In the genomic region with DNA sequence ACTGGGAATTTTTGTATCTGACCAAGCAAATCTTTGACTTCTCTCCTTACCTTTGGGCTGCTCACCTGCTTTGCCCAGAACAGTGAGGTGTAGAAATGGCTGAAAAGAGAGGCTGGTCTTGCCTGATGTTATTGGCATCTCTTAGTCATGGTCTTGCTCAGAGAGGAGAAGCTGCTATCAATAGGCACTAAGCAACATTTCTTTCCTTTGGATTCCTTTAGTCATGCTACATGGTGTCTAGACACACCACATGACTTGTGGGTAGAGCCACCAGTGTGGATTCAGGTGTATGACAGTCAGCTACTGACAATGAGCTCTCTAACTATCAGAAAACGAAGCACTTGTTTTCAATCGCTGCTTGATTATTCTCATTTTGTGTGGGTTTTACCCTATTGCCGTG, we compare ENCODE assay signal across 21 cellular contexts.
"Had no signal": no experiment of that assay in that cellular context is flagged by ENCODE, and none has a peak within 500 bp of the region (broad histone marks: within the 10 kb centered on the region; RNA-seq: fewer than 3 reads in every experiment).

No MANE protein-coding gene starts in this region.

- H3K27me3 ChIP-seq: MG63, SJCRH30 had no signal

- H3K9me3 ChIP-seq: MG63, SJCRH30 had no signal

- H3K4me1 ChIP-seq: SJCRH30 had no signal

- H3K36me3 ChIP-seq: MG63, SJCRH30 had no signal

- H3K27ac ChIP-seq: HL-60, RWPE1, SJCRH30 had no signal

- H3K4me3 ChIP-seq: MG63, SJCRH30 had no signal

- ATAC-seq: Panc1, PC-3, SK-N-SH treated with all-trans-retinoic acid at 6 μM for 48 hours had no signal

- DNase-seq: KBM-7, MG63, NCI-H1092, NCI-H1105 treated with DMSO at 0.1 percent for 48 hours, NCI-H1417 treated with DMSO at 0.1 percent for 48 hours, NCI-H146, NCI-H1694 treated with DMSO at 0.1 percent for 48 hours, NCI-H1930, NCI-H2081, NCI-H2107, NCI-H2227 treated with DMSO at 0.1 percent for 48 hours, NCI-H524, NCI-H526 treated with DMSO at 0.1 percent for 48 hours, NCI-H748 treated with DMSO at 0.1 percent for 48 hours, PC-3, SHP77 treated with DMSO at 0.1 percent for 48 hours, SJCRH30 had no signal
